ENCODE assay signal across 32 cellular contexts in the genomic region with DNA sequence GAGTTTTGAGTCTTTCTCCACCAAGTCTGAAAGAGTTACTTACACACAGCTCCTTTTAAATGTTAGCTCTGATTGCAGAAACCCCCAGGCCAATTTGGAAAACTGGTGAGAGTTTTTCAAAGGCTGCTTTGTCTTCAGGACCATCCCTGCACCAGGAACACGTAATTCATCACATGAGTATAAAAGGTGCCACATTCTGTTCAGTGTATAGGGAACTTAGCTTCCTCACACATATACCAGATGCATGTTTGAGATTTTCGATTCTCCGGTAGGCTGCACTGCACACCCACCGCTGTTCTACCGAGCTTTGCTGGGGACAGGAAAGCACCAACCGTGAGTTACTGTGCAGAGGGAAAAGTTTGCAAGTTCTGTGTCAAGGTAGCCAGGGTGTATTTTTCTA. TPM values are rescaled to one million over a fixed set of nuclear protein-coding genes. Genes with fewer than 3 reads are reported as not detected.
"Had no signal": no experiment of that assay in that cellular context is flagged by ENCODE, and none has a peak within 500 bp of the region (broad histone marks: within the 10 kb centered on the region; RNA-seq: fewer than 3 reads in every experiment).

No MANE protein-coding gene starts in this region.

- H3K4me3 ChIP-seq: adrenal gland, PC-9, SK-N-MC had no signal

- ATAC-seq: activated CD8-positive, alpha-beta T cell treated with anti-CD3 and anti-CD28 coated beads for 36 hours had no signal

- H2AFZ ChIP-seq: PC-9 had no signal

- H3K9me3 ChIP-seq: adrenal gland had no signal

- H3K36me3 Mint-ChIP-seq: activated naive CD4-positive, alpha-beta T cell treated with anti-CD3 and anti-CD28 coated beads, Interleukin-2, amount 50 U/mL, for 24 hours; brain had no signal

- H3K4me2 ChIP-seq: KMS-11, PC-9 had no signal

- H3K4me3 Mint-ChIP-seq: activated CD4-positive, alpha-beta T cell treated with anti-CD3 and anti-CD28 coated beads, Interleukin-2, amount 10 ng/mL, durations not matched to agents 24 days and 14 days; activated CD8-positive, alpha-beta T cell treated with anti-CD3 and anti-CD28 coated beads for 36 hours; activated naive CD4-positive, alpha-beta T cell treated with anti-CD3 and anti-CD28 coated beads, Interleukin-2, amount 50 U/mL, for 24 hours; activated T-cell treated with anti-CD3 and anti-CD28 coated beads, Interleukin-2, amount 50 U/mL, for 24 hours had no signal

- H3K36me3 ChIP-seq: adrenal gland, WERI-Rb-1 had no signal

- DNase-seq: activated CD4-positive, alpha-beta T cell treated with anti-CD3 and anti-CD28 coated beads, Interleukin-2, amount 10 ng/mL, durations not matched to agents 24 days and 14 days; activated CD4-positive, alpha-beta T cell treated with anti-CD3 and anti-CD28 coated beads, Interleukin-2, amount 50 U/mL, for 4 hours; activated CD8-positive, alpha-beta T cell treated with anti-CD3 and anti-CD28 coated beads for 36 hours; activated gamma-delta T cell; activated naive CD4-positive, alpha-beta T cell treated with Interleukin-2 at 50 U/mL for 16 hours; activated T-cell treated with anti-CD3 and anti-CD28 coated beads, Interleukin-2, amount 50 U/mL, for 24 hours; adrenal gland; anterior cingulate cortex; central memory CD4-positive, alpha-beta T cell; MM.1S; MV-4-11; NCI-H1092; NCI-H1436 treated with DMSO at 0.1 percent for 48 hours; NCI-H1694 treated with DMSO at 0.1 percent for 48 hours; NCI-H2029; NCI-H2171; NCI-H510A; NCI-H526; NCI-H748 treated with DMSO at 0.1 percent for 48 hours; PC-9; Right ventricle myocardium superior; T1000; WERI-Rb-1 had no signal

- H3K9me3 Mint-ChIP-seq: activated CD4-positive, alpha-beta T cell treated with anti-CD3 and anti-CD28 coated beads, Interleukin-2, amount 10 ng/mL, durations not matched to agents 24 days and 14 days; activated CD8-positive, alpha-beta T cell treated with anti-CD3 and anti-CD28 coated beads for 36 hours; activated naive CD4-positive, alpha-beta T cell treated with anti-CD3 and anti-CD28 coated beads, Interleukin-2, amount 50 U/mL, for 24 hours; activated T-cell treated with anti-CD3 and anti-CD28 coated beads, Interleukin-2, amount 50 U/mL, for 24 hours; activated T-helper 2 cell treated with anti-CD3 and anti-CD28 coated beads, Interferon-gamma antibody, Interleukin-2, Interleukin-4, amounts not matched to agents 10 μg/mL and 5 μg/mL and 100 μg/mL, durations not matched to agents 14 hours and 24 hours and 36 hours had no signal

- H3K9ac ChIP-seq: KMS-11 had no signal

- H3K27ac ChIP-seq: adrenal gland, KMS-11, PC-9, SK-N-MC, WERI-Rb-1 had no signal

- H3K4me1 Mint-ChIP-seq: activated CD4-positive, alpha-beta T cell treated with anti-CD3 and anti-CD28 coated beads, Interleukin-2, amount 10 ng/mL, durations not matched to agents 24 days and 14 days; activated naive CD4-positive, alpha-beta T cell treated with anti-CD3 and anti-CD28 coated beads, Interleukin-2, amount 50 U/mL, for 24 hours; brain had no signal

- H3K27ac Mint-ChIP-seq: activated CD4-positive, alpha-beta T cell treated with anti-CD3 and anti-CD28 coated beads, Interleukin-2, amount 10 ng/mL, durations not matched to agents 24 days and 14 days; activated CD8-positive, alpha-beta T cell treated with anti-CD3 and anti-CD28 coated beads for 36 hours; activated naive CD4-positive, alpha-beta T cell treated with anti-CD3 and anti-CD28 coated beads, Interleukin-2, amount 50 U/mL, for 24 hours; activated T-cell treated with anti-CD3 and anti-CD28 coated beads, Interleukin-2, amount 50 U/mL, for 24 hours; activated T-helper 2 cell treated with anti-CD3 and anti-CD28 coated beads, Interferon-gamma antibody, Interleukin-2, Interleukin-4, amounts not matched to agents 10 μg/mL and 5 μg/mL and 100 μg/mL, durations not matched to agents 14 hours and 24 hours and 36 hours; brain had no signal

- H3K27me3 Mint-ChIP-seq: activated CD4-positive, alpha-beta T cell treated with anti-CD3 and anti-CD28 coated beads, Interleukin-2, amount 10 ng/mL, durations not matched to agents 24 days and 14 days; activated T-cell treated with anti-CD3 and anti-CD28 coated beads, Interleukin-2, amount 50 U/mL, for 24 hours; brain had no signal

- H3K27me3 ChIP-seq: adrenal gland had no signal

RNA-seq across cellular contexts. Expression of a gene that starts 28.3 kb away (rescaled TPM):
- total RNA-seq: activated CD4-positive, alpha-beta T cell treated with anti-CD3 and anti-CD28 coated beads, Interleukin-2, amount 10 ng/mL, durations not matched to agents 24 days and 14 days; activated CD8-positive, alpha-beta memory T cell treated with anti-CD3 and anti-CD28 coated beads for 36 hours; activated CD8-positive, alpha-beta T cell treated with anti-CD3 and anti-CD28 coated beads for 36 hours; activated T-helper 2 cell treated with anti-CD3 and anti-CD28 coated beads, Interferon-gamma antibody, Interleukin-2, Interleukin-4, amounts not matched to agents 10 μg/mL and 5 μg/mL and 100 μg/mL, durations not matched to agents 14 hours and 24 hours and 36 hours; OCI-LY7; T-helper 1 cell treated with Interleukin-12 subunit alpha and Interleukin-12 subunit beta and Interleukin-4 antibody, amounts not matched to agents 30 ng/mL and 1 ng/mL, for 36 hours; T-helper 2 cell treated with Interferon-gamma antibody and Interleukin-4, amounts not matched to agents 100 ng/mL and 5 ng/mL, for 36 hours had no signal
